11 cellular contexts compared by ENCODE assay signal in the genomic region with DNA sequence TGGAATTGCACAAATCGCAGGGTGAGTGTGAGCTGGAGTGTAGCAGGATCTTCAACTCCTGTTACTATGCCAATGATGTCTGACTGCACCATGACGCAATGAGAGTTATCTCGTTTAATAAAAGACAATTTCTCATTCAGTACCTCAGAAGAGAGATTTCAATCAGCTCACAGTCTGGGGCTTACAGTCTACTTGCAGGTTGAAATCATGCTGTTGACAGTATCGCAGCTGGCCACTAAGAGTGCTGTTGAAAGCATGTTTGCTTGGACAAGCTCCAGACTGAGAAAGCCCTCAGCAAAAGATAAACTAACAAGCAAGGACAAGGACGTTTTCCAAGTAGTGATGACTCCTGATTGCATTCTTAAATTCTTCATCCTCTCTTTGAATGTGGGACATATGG.
DNase-seq lines count a peak whose midpoint lies in the region; ATAC-seq, FAIRE-seq and TF ChIP-seq lines count a peak whose summit lies in the region.
"Had no signal": no experiment of that assay in that cellular context is flagged by ENCODE, and none has a peak within 500 bp of the region (broad histone marks: within the 10 kb centered on the region; RNA-seq: fewer than 3 reads in every experiment).

No MANE protein-coding gene starts in this region.

- no peak overlapping the region for H3K27ac Mint-ChIP-seq in WTC11
- H3K27ac Mint-ChIP-seq: activated CD4-positive, alpha-beta memory T cell treated with anti-CD3 and anti-CD28 coated beads, Interleukin-2, amount 10 ng/mL, durations not matched to agents 7 days and 5 days; brain had no signal

- H3K4me3 Mint-ChIP-seq in WTC11: no peak overlapping the region
- H3K4me3 Mint-ChIP-seq in activated T-cell treated with anti-CD3 and anti-CD28 coated beads, Interleukin-2, amount 50 U/mL, for 4 hours: no peak overlapping the region
- H3K4me3 Mint-ChIP-seq: activated CD4-positive, alpha-beta memory T cell treated with anti-CD3 and anti-CD28 coated beads, Interleukin-2, amount 10 ng/mL, durations not matched to agents 7 days and 5 days; brain had no signal

- no peak for TF ChIP-seq CTCF in WTC11 (IDR thresholded peaks at IDR 0.05)

- POLR2A ChIA-PET in WTC11 (lab: Charles Lee): no interaction called here

- ATAC-seq in WTC11 (peak; percentile 87), HG02610 (IDR thresholded peaks at IDR 0.05; ENCODE audit: unreplicated experiment) (no peak)
- no peak for ATAC-seq in activated T-cell treated with anti-CD3 and anti-CD28 coated beads, Interleukin-2, amount 50 U/mL, for 4 hours

- peaks cover 17% of the 10 kb centered on the region for H3K9me3 Mint-ChIP-seq in WTC11
- H3K9me3 Mint-ChIP-seq in activated T-cell treated with anti-CD3 and anti-CD28 coated beads, Interleukin-2, amount 50 U/mL, for 4 hours: peaks cover 4% of the 10 kb centered on the region
- H3K9me3 Mint-ChIP-seq: activated CD4-positive, alpha-beta memory T cell treated with anti-CD3 and anti-CD28 coated beads, Interleukin-2, amount 10 ng/mL, durations not matched to agents 7 days and 5 days had no signal

- peaks cover 15% of the 10 kb centered on the region for H3K36me3 Mint-ChIP-seq in WTC11
- no peaks in the 10 kb centered on the region for H3K36me3 Mint-ChIP-seq in activated T-cell treated with anti-CD3 and anti-CD28 coated beads, Interleukin-2, amount 50 U/mL, for 4 hours (ENCODE audit: insufficient read depth)
- H3K36me3 Mint-ChIP-seq: brain had no signal

- TF ChIP-seq POLR2A in H54 (IDR thresholded peaks at IDR 0.05; ENCODE audit: low read depth, low read length): no peak

- no peaks in the 10 kb centered on the region for H3K27me3 Mint-ChIP-seq in WTC11 (ENCODE audit: low read depth)
- no peaks in the 10 kb centered on the region for H3K27me3 Mint-ChIP-seq in activated T-cell treated with anti-CD3 and anti-CD28 coated beads, Interleukin-2, amount 50 U/mL, for 4 hours (ENCODE audit: low read depth)
- H3K27me3 Mint-ChIP-seq: activated CD4-positive, alpha-beta memory T cell treated with anti-CD3 and anti-CD28 coated beads, Interleukin-2, amount 10 ng/mL, durations not matched to agents 7 days and 5 days had no signal

- CTCF ChIA-PET in WTC11 (lab: Charles Lee): interaction anchor here (0.7 to 3.0 kb wide), 16 partner anchors 8 to 1369 kb away, joined by 3 to 26 read pairs (median 4); no protein-coding TSS in a partner anchor

- FAIRE-seq in H54 (lab: Jason Lieb, UNC): no peak

- peaks cover 11% of the 10 kb centered on the region for H3K4me1 Mint-ChIP-seq in WTC11
- H3K4me1 Mint-ChIP-seq in activated T-cell treated with anti-CD3 and anti-CD28 coated beads, Interleukin-2, amount 50 U/mL, for 4 hours (ENCODE audit: low read depth): no peaks in the 10 kb centered on the region
- H3K4me1 Mint-ChIP-seq: activated CD4-positive, alpha-beta memory T cell treated with anti-CD3 and anti-CD28 coated beads, Interleukin-2, amount 10 ng/mL, durations not matched to agents 7 days and 5 days; brain had no signal

- DNase-seq in ELF-1 (ENCODE audit: low read depth, low spot score) (peak; percentile 2), NCI-H128 (lab: John Stamatoyannopoulos, UW; ENCODE audit: unreplicated experiment) (peak; percentile 22), WTC11 (ENCODE audit: low spot score) (peak; percentile 21), medulla oblongata (ENCODE audit: extremely low spot score) (peak; percentile 18), H54 (ENCODE audit: insufficient read length, low spot score) (no peak), NCI-H526 treated with DMSO at 0.1 percent for 48 hours (lab: John Stamatoyannopoulos, UW) (no peak)
- DNase-seq in activated T-cell treated with anti-CD3 and anti-CD28 coated beads, Interleukin-2, amount 50 U/mL, for 4 hours: no peak
- DNase-seq: activated CD4-positive, alpha-beta memory T cell treated with anti-CD3 and anti-CD28 coated beads, Interleukin-2, amount 10 ng/mL, durations not matched to agents 7 days and 5 days; SJCRH30 had no signal

TF ChIP-seq in WTC11, 78 proteins besides CTCF, POLR2A, EP300 and RAD21:
- TF ChIP-seq, protein P1, sequence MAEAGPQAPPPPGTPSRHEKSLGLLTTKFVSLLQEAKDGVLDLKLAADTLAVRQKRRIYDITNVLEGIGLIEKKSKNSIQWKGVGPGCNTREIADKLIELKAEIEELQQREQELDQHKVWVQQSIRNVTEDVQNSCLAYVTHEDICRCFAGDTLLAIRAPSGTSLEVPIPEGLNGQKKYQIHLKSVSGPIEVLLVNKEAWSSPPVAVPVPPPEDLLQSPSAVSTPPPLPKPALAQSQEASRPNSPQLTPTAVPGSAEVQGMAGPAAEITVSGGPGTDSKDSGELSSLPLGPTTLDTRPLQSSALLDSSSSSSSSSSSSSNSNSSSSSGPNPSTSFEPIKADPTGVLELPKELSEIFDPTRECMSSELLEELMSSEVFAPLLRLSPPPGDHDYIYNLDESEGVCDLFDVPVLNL (CRISPR knock-in tag; IDR thresholded peaks at IDR 0.05; ENCODE audit: borderline replicate concordance, low read depth): no peak
- no peak for TF ChIP-seq MXD4 (CRISPR knock-in tag; IDR thresholded peaks at IDR 0.05; ENCODE audit: borderline replicate concordance)
- TF ChIP-seq RELA (CRISPR knock-in tag; IDR thresholded peaks at IDR 0.05; ENCODE audit: borderline replicate concordance): no peak
- TF ChIP-seq TP53 (CRISPR knock-in tag; IDR thresholded peaks at IDR 0.05): no peak
- no peak for TF ChIP-seq TCF7 (CRISPR knock-in tag; IDR thresholded peaks at IDR 0.05; ENCODE audit: low read depth)
- no peak for TF ChIP-seq SP1 (CRISPR knock-in tag; conservative IDR thresholded peaks at IDR 0.05)
- no peak for TF ChIP-seq GRHL2 (CRISPR knock-in tag; IDR thresholded peaks at IDR 0.05; ENCODE audit: insufficient replicate concordance, severe bottlenecking)
- no peak for TF ChIP-seq ZNF396 (CRISPR knock-in tag; IDR thresholded peaks at IDR 0.05; ENCODE audit: borderline replicate concordance)
- no peak for TF ChIP-seq ETV6 (CRISPR knock-in tag; IDR thresholded peaks at IDR 0.05)
- TF ChIP-seq JUN (CRISPR knock-in tag; IDR thresholded peaks at IDR 0.05): no peak
- no peak for TF ChIP-seq FOXK1 (CRISPR knock-in tag; IDR thresholded peaks at IDR 0.05)
- TF ChIP-seq, protein P2, sequence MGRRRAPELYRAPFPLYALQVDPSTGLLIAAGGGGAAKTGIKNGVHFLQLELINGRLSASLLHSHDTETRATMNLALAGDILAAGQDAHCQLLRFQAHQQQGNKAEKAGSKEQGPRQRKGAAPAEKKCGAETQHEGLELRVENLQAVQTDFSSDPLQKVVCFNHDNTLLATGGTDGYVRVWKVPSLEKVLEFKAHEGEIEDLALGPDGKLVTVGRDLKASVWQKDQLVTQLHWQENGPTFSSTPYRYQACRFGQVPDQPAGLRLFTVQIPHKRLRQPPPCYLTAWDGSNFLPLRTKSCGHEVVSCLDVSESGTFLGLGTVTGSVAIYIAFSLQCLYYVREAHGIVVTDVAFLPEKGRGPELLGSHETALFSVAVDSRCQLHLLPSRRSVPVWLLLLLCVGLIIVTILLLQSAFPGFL (CRISPR knock-in tag; IDR thresholded peaks at IDR 0.05; ENCODE audit: borderline replicate concordance): no peak
- no peak for TF ChIP-seq HMGA2 (CRISPR knock-in tag; IDR thresholded peaks at IDR 0.05)
- no peak for TF ChIP-seq GABPB1 (CRISPR knock-in tag; IDR thresholded peaks at IDR 0.05)
TF ChIP-seq in WTC11: peak in this region for 0.

Comparison
In these comparisons a context has a peak if more than half of its experiments do, and no peak if none do; other contexts are left out.
1. DNase-seq: peak in ELF-1 (single experiment), NCI-H128 (single experiment), WTC11 (single experiment) and medulla oblongata (single experiment); none in H54 (single experiment), NCI-H526 treated with DMSO at 0.1 percent for 48 hours (single experiment) and activated T-cell treated with anti-CD3 and anti-CD28 coated beads, Interleukin-2, amount 50 U/mL, for 4 hours (single experiment).